8 cellular contexts compared by ENCODE assay signal in genomic region chr2:47344890-47345583, GRCh38. TPM values are rescaled to one million over a fixed set of nuclear protein-coding genes. Genes with fewer than 3 reads are reported as not detected.
DNase-seq lines count a peak whose midpoint lies in the region; ATAC-seq, FAIRE-seq and TF ChIP-seq lines count a peak whose summit lies in the region.

No MANE protein-coding gene starts in this region.

- peak; percentile 91 for FAIRE-seq in RCC 7860 (lab: Jason Lieb, UNC)

- intact Hi-C loops in aorta (cut with DNase I) = no loop called here

- H3K9me3 Mint-ChIP-seq in stimulated activated naive CD8-positive, alpha-beta T cell treated with anti-CD3 and anti-CD28 coated beads, Interleukin-15, amount 100 ng/mL, for 72 hours = no peaks in the 10 kb centered on the region
- H3K9me3 Mint-ChIP-seq in mesothelial cell of epicardium = no peaks in the 10 kb centered on the region
- no peaks in the 10 kb centered on the region for H3K9me3 Mint-ChIP-seq in activated T-helper 17 cell treated with anti-CD3 and anti-CD28 coated beads, Interleukin-2, amount 50 U/mL, for 72 hours

- no peaks in the 10 kb centered on the region for H3K36me3 ChIP-seq in aorta (ENCODE audit: control insufficient read depth in 1 of 2, insufficient read depth in 2 of 2, low read length in 1 of 2)

- no peaks in the 10 kb centered on the region for H3K27me3 ChIP-seq in aorta (ENCODE audit: control insufficient read depth in 1 of 2, insufficient read depth in 2 of 2, low read length in 1 of 2)

- 11 to 12% methylated on average over 13 of the region's 13 CpGs for WGBS in aorta, 2 donors

- peaks cover 44% of the 10 kb centered on the region for H3K27me3 Mint-ChIP-seq in stimulated activated naive CD8-positive, alpha-beta T cell treated with anti-CD3 and anti-CD28 coated beads, Interleukin-15, amount 100 ng/mL, for 72 hours
- no peaks in the 10 kb centered on the region for H3K27me3 Mint-ChIP-seq in mesothelial cell of epicardium (ENCODE audit: low read depth)
- peaks cover 18% of the 10 kb centered on the region for H3K27me3 Mint-ChIP-seq in activated T-helper 17 cell treated with anti-CD3 and anti-CD28 coated beads, Interleukin-2, amount 50 U/mL, for 72 hours

- H3K36me3 Mint-ChIP-seq in mesothelial cell of epicardium = peaks cover 7% of the 10 kb centered on the region
- H3K36me3 Mint-ChIP-seq in activated T-helper 17 cell treated with anti-CD3 and anti-CD28 coated beads, Interleukin-2, amount 50 U/mL, for 72 hours (ENCODE audit: low read depth) = no peaks in the 10 kb centered on the region

- ATAC-seq in stimulated activated naive CD8-positive, alpha-beta T cell treated with anti-CD3 and anti-CD28 coated beads, Interleukin-15, amount 100 ng/mL, for 72 hours = no peak
- no peak for ATAC-seq in stimulated activated naive CD8-positive, alpha-beta T cell treated with anti-CD3 and anti-CD28 coated beads, Interleukin-15, Interleukin-2, amounts not matched to agents 100 U/mL and 50 U/mL, for 24 hours
- ATAC-seq in aorta (ENCODE audit: low FRiP score) = peak; percentile 83
- no peak for ATAC-seq in HG02973 (IDR thresholded peaks at IDR 0.05; ENCODE audit: unreplicated experiment)
- ATAC-seq in activated T-helper 17 cell treated with anti-CD3 and anti-CD28 coated beads, Interleukin-2, amount 50 U/mL, for 72 hours (replicated peaks) = no peak

- H3K4me1 ChIP-seq in aorta (ENCODE audit: control insufficient read depth in 1 of 2, insufficient read depth in 2 of 2, low read length in 2 of 2) = no peaks in the 10 kb centered on the region

- H3K9me3 ChIP-seq in aorta (ENCODE audit: control insufficient read depth, low read length) = no peaks in the 10 kb centered on the region

- no peak overlapping the region for H3K27ac Mint-ChIP-seq in stimulated activated naive CD8-positive, alpha-beta T cell treated with anti-CD3 and anti-CD28 coated beads, Interleukin-15, amount 100 ng/mL, for 72 hours
- peak overlapping the region; percentile 99 for H3K27ac Mint-ChIP-seq in mesothelial cell of epicardium
- no peak overlapping the region for H3K27ac Mint-ChIP-seq in activated T-helper 17 cell treated with anti-CD3 and anti-CD28 coated beads, Interleukin-2, amount 50 U/mL, for 72 hours

- no peak overlapping the region for H3K27ac ChIP-seq in aorta (ENCODE audit: low read depth in 1 of 2, low read length in 2 of 2)

- H3K4me3 ChIP-seq in aorta (ENCODE audit: low read length in 2 of 2) = no peak overlapping the region

- TF ChIP-seq CTCF in mesothelial cell of epicardium (IDR thresholded peaks at IDR 0.05; ENCODE audit: unreplicated experiment) = peak; percentile 20

- peaks cover 13% of the 10 kb centered on the region for H3K4me1 Mint-ChIP-seq in stimulated activated naive CD8-positive, alpha-beta T cell treated with anti-CD3 and anti-CD28 coated beads, Interleukin-15, amount 100 ng/mL, for 72 hours
- peaks cover 53% of the 10 kb centered on the region for H3K4me1 Mint-ChIP-seq in mesothelial cell of epicardium
- no peaks in the 10 kb centered on the region for H3K4me1 Mint-ChIP-seq in activated T-helper 17 cell treated with anti-CD3 and anti-CD28 coated beads, Interleukin-2, amount 50 U/mL, for 72 hours

- DNase-seq in stimulated activated naive CD8-positive, alpha-beta T cell treated with anti-CD3 and anti-CD28 coated beads, Interleukin-15, amount 100 ng/mL, for 72 hours = no peak
- no peak for DNase-seq in stimulated activated naive CD8-positive, alpha-beta T cell treated with anti-CD3 and anti-CD28 coated beads, Interleukin-15, Interleukin-2, amounts not matched to agents 100 U/mL and 50 U/mL, for 24 hours
- DNase-seq in RCC 7860 (ENCODE audit: low spot score) (peak; percentile 93), erythroblast (lab: John Stamatoyannopoulos, UW) (peak; percentile 16 to 24), mesothelial cell of epicardium (ENCODE audit: low spot score in 2 of 2, unreplicated experiment in 2 of 2) (peak; percentile 69 to 82), aorta (peak in 1 of 2 donors; percentile 65)

- no peak for TF ChIP-seq POLR2A in erythroblast (IDR thresholded peaks at IDR 0.05; ENCODE audit: low read length)

- peak overlapping the region; percentile 14 to 29 for H3K4me3 Mint-ChIP-seq in stimulated activated naive CD8-positive, alpha-beta T cell treated with anti-CD3 and anti-CD28 coated beads, Interleukin-15, amount 100 ng/mL, for 72 hours
- H3K4me3 Mint-ChIP-seq in mesothelial cell of epicardium = peak overlapping the region; percentile 80
- no peak overlapping the region for H3K4me3 Mint-ChIP-seq in activated T-helper 17 cell treated with anti-CD3 and anti-CD28 coated beads, Interleukin-2, amount 50 U/mL, for 72 hours

RNA-seq across cellular contexts. Expression of gene EPCAM, which starts 24.1 kb away (rescaled TPM):
- 132 to 136 TPM (median 134 TPM) in 3 replicates for total RNA-seq in mesothelial cell of epicardium
- total RNA-seq in aorta = under 1 TPM in 1 of 2 donors, not detected in 1; 0.32 TPM
- polyA plus RNA-seq in aorta = 10 to 100 TPM in 1 of 2 donors, 1 to 10 TPM in 1; 3.1 to 58.1 TPM
- under 1 TPM in 1 of 2 donors, not detected in 1; 0.19 TPM for total RNA-seq in activated T-helper 17 cell treated with anti-CD3 and anti-CD28 coated beads, Interleukin-2, amount 50 U/mL, for 72 hours

RNA-seq across cellular contexts. Expression of gene MSH2, which starts 57.9 kb away (rescaled TPM):
- 38.3 to 39.9 TPM (median 39.6 TPM) in 3 replicates for total RNA-seq in mesothelial cell of epicardium
- 10 to 100 TPM in 1 of 2 donors, 1 to 10 TPM in 1; 5.5 to 15.4 TPM for total RNA-seq in aorta
- polyA plus RNA-seq in aorta = 1 to 10 TPM; 6.0 to 6.1 TPM
- 10 to 100 TPM; 45.9 to 58.0 TPM for total RNA-seq in activated T-helper 17 cell treated with anti-CD3 and anti-CD28 coated beads, Interleukin-2, amount 50 U/mL, for 72 hours

Comparison
In these comparisons a context has a peak if more than half of its experiments do, and no peak if none do; other contexts are left out.
1. DNase-seq: peak in RCC 7860 (single experiment), erythroblast (2 of 2) and mesothelial cell of epicardium (2 of 2); none in stimulated activated naive CD8-positive, alpha-beta T cell treated with anti-CD3 and anti-CD28 coated beads, Interleukin-15, amount 100 ng/mL, for 72 hours (0 of 2) and stimulated activated naive CD8-positive, alpha-beta T cell treated with anti-CD3 and anti-CD28 coated beads, Interleukin-15, Interleukin-2, amounts not matched to agents 100 U/mL and 50 U/mL, for 24 hours (single experiment).
2. RNA of gene EPCAM, which starts 24.1 kb away (total RNA-seq): 132 to 136 TPM in mesothelial cell of epicardium; 0.32 TPM in aorta and 0.19 TPM in activated T-helper 17 cell treated with anti-CD3 and anti-CD28 coated beads, Interleukin-2, amount 50 U/mL, for 72 hours; every median in the first group is over 100 times any median in the second.